Comparison of ENCODE assay signal across 14 cellular contexts in genomic region chr18:79599503-79599931, GRCh38.
DNase-seq lines count a peak whose midpoint lies in the region; ATAC-seq and TF ChIP-seq lines count a peak whose summit lies in the region.
"Had no signal": no experiment of that assay in that cellular context is flagged by ENCODE, and none has a peak within 500 bp of the region (broad histone marks: within the 10 kb centered on the region; RNA-seq: fewer than 3 reads in every experiment).

No MANE protein-coding gene starts in this region.

- POLR2A ChIA-PET in GM10248 (lab: Yijun Ruan, JAX), result no interaction called here

- H3K27ac Mint-ChIP-seq in stimulated activated naive B cell treated with anti-CD40 and anti-IgM and Interleukin-4, amounts not matched to agents 10 μg/mL and 1 μg/mL and 100 μg/mL, for 72 hours, result peak overlapping the region; percentile 31
- H3K27ac Mint-ChIP-seq: activated T-helper 1 cell treated with anti-CD3 and anti-CD28 coated beads, Interleukin-12 subunit alpha, Interleukin-12 subunit beta, Interleukin-2, Interleukin-4 antibody, amounts not matched to agents 30 ng/mL and 10 ng/mL and 1 ng/mL, durations not matched to agents 14 hours and 24 hours and 36 hours had no signal

- H3K4me1 Mint-ChIP-seq in stimulated activated naive B cell treated with anti-CD40 and anti-IgM and Interleukin-4, amounts not matched to agents 10 μg/mL and 1 μg/mL and 100 μg/mL, for 72 hours, result no peaks in the 10 kb centered on the region

- CTCF ChIA-PET in GM10248 (lab: Yijun Ruan, JAX), result no interaction called here

- H3K4me3 Mint-ChIP-seq in stimulated activated naive B cell treated with anti-CD40 and anti-IgM and Interleukin-4, amounts not matched to agents 10 μg/mL and 1 μg/mL and 100 μg/mL, for 72 hours, result no peak overlapping the region
- H3K4me3 Mint-ChIP-seq: activated T-helper 1 cell treated with anti-CD3 and anti-CD28 coated beads, Interleukin-12 subunit alpha, Interleukin-12 subunit beta, Interleukin-2, Interleukin-4 antibody, amounts not matched to agents 30 ng/mL and 10 ng/mL and 1 ng/mL, durations not matched to agents 14 hours and 24 hours and 36 hours had no signal

- H3K27me3 Mint-ChIP-seq in stimulated activated naive B cell treated with anti-CD40 and anti-IgM and Interleukin-4, amounts not matched to agents 10 μg/mL and 1 μg/mL and 100 μg/mL, for 72 hours, result peaks cover 17 to 36% of the 10 kb centered on the region in 2 donors

- H3K4me3 ChIP-seq in astrocyte of the cerebellum (ENCODE audit: low read depth, low read length), result no peak overlapping the region
- H3K4me3 ChIP-seq: testis had no signal

- in situ Hi-C loops in astrocyte of the cerebellum (cut with HindIII; ENCODE audit: low sequenced_read_pairs), result no loop called here

- H3K36me3 Mint-ChIP-seq in stimulated activated naive B cell treated with anti-CD40 and anti-IgM and Interleukin-4, amounts not matched to agents 10 μg/mL and 1 μg/mL and 100 μg/mL, for 72 hours, result no peaks in the 10 kb centered on the region

- DNase-seq in activated effector memory CD4-positive, alpha-beta T cell treated with anti-CD3 and anti-CD28 coated beads, Interleukin-2, amount 50 U/mL, for 16 hours, result peak; percentile 28
- no peak for DNase-seq in activated effector memory CD4-positive, alpha-beta T cell treated with Interleukin-2 at 50 U/mL for 16 hours
- DNase-seq in astrocyte of the cerebellum (ENCODE audit: low read depth) (peak; percentile 15), islet precursor cell (peak; percentile 79), GM10248 (ENCODE audit: extremely low spot score) (no peak)
- no peak for DNase-seq in stimulated activated naive B cell treated with anti-CD40 and anti-IgM and Interleukin-4, amounts not matched to agents 10 μg/mL and 1 μg/mL and 100 μg/mL, for 72 hours
- DNase-seq: activated CD4-positive, alpha-beta T cell treated with anti-CD3 and anti-CD28 coated beads for 1 hour; NCI-H1436 treated with DMSO at 0.1 percent for 48 hours; NCI-H774; SK-N-SH; testis had no signal

- ATAC-seq in stimulated activated naive B cell treated with anti-CD40 and anti-IgM and Interleukin-4, amounts not matched to agents 10 μg/mL and 1 μg/mL and 100 μg/mL, for 72 hours (replicated peaks), result no peak
- ATAC-seq in GM18909 (IDR thresholded peaks at IDR 0.05; ENCODE audit: poor library complexity, unreplicated experiment), result no peak
- no peak for ATAC-seq in HG02870 (IDR thresholded peaks at IDR 0.05; ENCODE audit: unreplicated experiment)

- H3K9me3 Mint-ChIP-seq in stimulated activated naive B cell treated with anti-CD40 and anti-IgM and Interleukin-4, amounts not matched to agents 10 μg/mL and 1 μg/mL and 100 μg/mL, for 72 hours, result no peaks in the 10 kb centered on the region
- H3K9me3 Mint-ChIP-seq: activated T-helper 1 cell treated with anti-CD3 and anti-CD28 coated beads, Interleukin-12 subunit alpha, Interleukin-12 subunit beta, Interleukin-2, Interleukin-4 antibody, amounts not matched to agents 30 ng/mL and 10 ng/mL and 1 ng/mL, durations not matched to agents 14 hours and 24 hours and 36 hours had no signal

- TF ChIP-seq CTCF in astrocyte of the cerebellum (IDR thresholded peaks at IDR 0.05; ENCODE audit: low read depth, low read length, missing control alignments), result no peak
- no peak for TF ChIP-seq CTCF in GM10248 (IDR thresholded peaks at IDR 0.05; ENCODE audit: control extremely low read depth, extremely low read depth, low read depth, missing control alignments)

Comparison
In these comparisons a context has a peak if more than half of its experiments do, and no peak if none do; other contexts are left out.
1. DNase-seq: peak in activated effector memory CD4-positive, alpha-beta T cell treated with anti-CD3 and anti-CD28 coated beads, Interleukin-2, amount 50 U/mL, for 16 hours (single experiment), astrocyte of the cerebellum (single experiment) and islet precursor cell (single experiment); none in activated effector memory CD4-positive, alpha-beta T cell treated with Interleukin-2 at 50 U/mL for 16 hours (single experiment), stimulated activated naive B cell treated with anti-CD40 and anti-IgM and Interleukin-4, amounts not matched to agents 10 μg/mL and 1 μg/mL and 100 μg/mL, for 72 hours (single experiment) and GM10248 (single experiment).